ENCODE assay signal across 8 cellular contexts in the genomic region with DNA sequence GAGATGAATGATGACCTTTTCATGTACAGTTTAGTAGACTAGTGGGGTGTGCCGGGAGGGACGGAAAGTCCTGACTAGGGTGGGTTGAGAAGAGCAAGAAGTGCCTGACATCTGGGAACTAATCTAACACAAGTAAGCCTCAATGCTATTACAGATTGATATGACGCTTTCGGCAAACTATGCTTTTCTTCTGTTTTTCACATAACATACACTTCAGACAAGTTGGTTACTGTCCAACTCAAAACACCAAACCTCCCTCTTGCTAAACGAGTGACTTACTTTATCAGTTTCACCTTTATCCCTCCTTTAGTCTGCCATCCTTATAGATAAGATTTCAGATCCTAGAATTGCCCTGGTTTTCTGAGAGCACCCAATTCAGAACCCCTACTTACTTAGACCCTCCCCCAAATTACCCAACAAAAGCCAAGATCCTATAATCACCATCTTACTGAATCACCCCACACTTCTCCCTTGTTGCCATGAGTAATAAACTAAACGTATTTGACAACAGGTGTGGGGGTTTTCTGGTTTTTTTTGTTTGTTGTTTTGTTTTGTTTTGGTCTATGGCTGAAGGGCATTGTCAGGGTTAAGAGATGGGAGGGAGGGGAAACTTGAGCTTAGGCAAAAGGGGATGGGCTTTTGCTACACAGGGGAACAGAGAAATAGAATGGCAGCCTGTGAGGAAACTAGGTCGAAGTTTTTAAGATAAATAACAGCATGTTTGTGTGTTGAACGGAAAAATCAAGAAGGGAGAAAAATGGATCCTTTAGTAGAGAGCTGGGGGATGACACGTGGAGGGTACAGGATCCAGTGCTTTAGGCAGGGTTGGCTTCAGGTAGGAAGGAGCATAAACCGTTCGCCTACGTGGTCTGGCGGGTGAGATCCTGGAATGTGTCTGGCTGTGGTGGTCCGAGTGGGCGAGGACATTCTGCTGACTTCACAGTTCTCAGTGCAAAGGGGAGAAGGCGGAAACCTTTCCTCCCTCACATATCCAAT. TPM values are rescaled to one million over a fixed set of nuclear protein-coding genes. Genes with fewer than 3 reads are reported as not detected.
DNase-seq lines count a peak whose midpoint lies in the region; ATAC-seq, FAIRE-seq and TF ChIP-seq lines count a peak whose summit lies in the region.

No MANE protein-coding gene starts in this region.

- H4K20me1 ChIP-seq in GM12878 (ENCODE audit: control insufficient read depth, insufficient read depth): no peaks in the 10 kb centered on the region

- peak overlapping the region; percentile 59 for H3K4me3 ChIP-seq in A673 (ENCODE audit: low read depth, low read length, poor library complexity, severe bottlenecking)
- H3K4me3 ChIP-seq in HEK293 (ENCODE audit: low read depth, low read length): no peak overlapping the region
- H3K4me3 ChIP-seq in GM12878: peak overlapping the region; percentile 78
- H3K4me3 ChIP-seq in suprapubic skin: peak overlapping the region; percentile 68

- no peaks in the 10 kb centered on the region for H3K4me1 ChIP-seq in A673 (ENCODE audit: insufficient read depth, low read length, poor library complexity, severe bottlenecking)
- H3K4me1 ChIP-seq in HEK293 (ENCODE audit: control insufficient read depth, insufficient read depth, low read length): 0 out of 2 replicates have a peak, but pooled peaks cover 2% of the 10 kb centered on the region
- peaks cover 2% of the 10 kb centered on the region; the same call in 1 of the 2 replicates for H3K4me1 ChIP-seq in GM12878 (ENCODE audit: control insufficient read depth, insufficient read depth, low read length)
- peaks cover 11% of the 10 kb centered on the region for H3K4me1 ChIP-seq in suprapubic skin

- CTCF ChIA-PET in A673 (lab: Charles Lee): no interaction called here
- CTCF ChIA-PET in HEK293 (lab: Yijun Ruan, JAX): interaction anchor here (0.6 kb wide), 1 partner anchor 9 kb away, joined by 3 read pairs; no protein-coding TSS in a partner anchor
- CTCF ChIA-PET in GM12878 (lab: Yijun Ruan, JAX): interaction anchor here (1.4 kb wide), 1 partner anchor 158 kb away, joined by 4 read pairs; no protein-coding TSS in a partner anchor

- peak; percentile 59 for ATAC-seq in GM12878

- in situ Hi-C loops in GM12878 (cut with MboI): no loop called here

- SMC1A ChIA-PET in GM12878 (lab: Charles Lee; ENCODE audit: uncharacterized antibody, unreplicated experiment): no interaction called here

- no TSS peak for BruUV-seq in A673 (replicated peaks; lab: Mats Ljungman, UMichigan)
- no TSS peak for BruUV-seq in GM12878 (replicated peaks; lab: Mats Ljungman, UMichigan)

- TF ChIP-seq EP300 in GM12878 (IDR thresholded peaks at IDR 0.05; ENCODE audit: borderline replicate concordance in 1 of 2, control insufficient read depth in 1 of 2, low read depth in 2 of 2, low read length in 2 of 2) (no peak), suprapubic skin (IDR thresholded peaks at IDR 0.05) (no peak)

- RAD21 ChIA-PET in GM12878 (lab: Charles Lee; ENCODE audit: unreplicated experiment): no interaction called here

- intact Hi-C loops in A673 (cut with micrococcal nuclease; ENCODE audit: unreplicated experiment) (no loop called here), GM12878 (cut with micrococcal nuclease; ENCODE audit: unreplicated experiment) (loop anchor here (5.0 kb wide), 1 partner anchor 36 kb away; a partner anchor contains a TSS)

- TF ChIP-seq POLR2A in GM12878 (IDR thresholded peaks at IDR 0.05; ENCODE audit: low read depth, low read length): peak; percentile 40; the same call in 1 of the 2 replicates
- TF ChIP-seq POLR2A in suprapubic skin (IDR thresholded peaks at IDR 0.05): no peak

- H2AFZ ChIP-seq in GM12878 (ENCODE audit: control insufficient read depth, low read depth, low read length): peak overlapping the region; percentile 85

- TF ChIP-seq RAD21 in GM12878 (IDR thresholded peaks at IDR 0.05; ENCODE audit: insufficient read depth, low read depth, low read length): no peak

- H3K27me3 ChIP-seq in A673 (replicated peaks; ENCODE audit: insufficient read depth, low read depth, low read length, poor library complexity) (no peaks in the 10 kb centered on the region), GM12878 (replicated peaks in 1 of 2; ENCODE audit: control insufficient read depth in 2 of 2, insufficient read depth in 2 of 2, low read length in 1 of 2) (no peaks in the 10 kb centered on the region), suprapubic skin (no peaks in the 10 kb centered on the region)

- peak; percentile 18 for FAIRE-seq in GM12878 (lab: Jason Lieb, UNC)

- peak overlapping the region; percentile 66 for H3K9ac ChIP-seq in GM12878 (ENCODE audit: control insufficient read depth, insufficient read depth, low read length)

- no peak overlapping the region for H3K27ac ChIP-seq in A673 (ENCODE audit: low read depth, low read length, poor library complexity, severe bottlenecking)
- no peak overlapping the region for H3K27ac ChIP-seq in HEK293 (ENCODE audit: extremely low read depth, low read depth, low read length)
- peak overlapping the region; percentile 70 for H3K27ac ChIP-seq in GM12878 (ENCODE audit: control insufficient read depth, insufficient read depth)
- peak overlapping the region; percentile 84 for H3K27ac ChIP-seq in suprapubic skin

- no peak for TF ChIP-seq CTCF in A673 (conservative IDR thresholded peaks at IDR 0.05; ENCODE audit: low read depth, low read length)
- TF ChIP-seq CTCF in HEK293 (tag by site-specific recombination; IDR thresholded peaks at IDR 0.05): no peak
- no peak for TF ChIP-seq CTCF in GM12878 (IDR thresholded peaks at IDR 0.05 in 2 of 3, conservative IDR thresholded peaks at IDR 0.05 in 1 of 3; ENCODE audit: control insufficient read depth in 2 of 3, extremely low read depth in 1 of 3, insufficient read depth in 1 of 3, low read depth in 3 of 3, low read length in 3 of 3)
- no peak for TF ChIP-seq CTCF in suprapubic skin (IDR thresholded peaks at IDR 0.05)

- no peak for DNase-seq in A673 (ENCODE audit: low spot score)
- DNase-seq in GM12878 (ENCODE audit: low read depth, low spot score): no peak
- DNase-seq in kidney glomerular epithelial cell (lab: John Stamatoyannopoulos, UW): peak; percentile 59
- no peak for DNase-seq in suprapubic skin (ENCODE audit: low spot score in 2 of 2)
- no peak for DNase-seq in ureter (ENCODE audit: low spot score)
- DNase-seq in HT-29 (ENCODE audit: low spot score): no peak
- no peak for DNase-seq in stimulated activated CD4-positive, alpha-beta T cell treated with anti-CD3 and anti-CD28 coated beads, Interleukin-4, amount 100 ng/mL, for 24 hours

- H3K36me3 ChIP-seq in A673 (ENCODE audit: insufficient read depth, low read length, poor library complexity, severe bottlenecking) (no peaks in the 10 kb centered on the region), HEK293 (ENCODE audit: control insufficient read depth in 2 of 2, insufficient read depth in 1 of 2, low read length in 2 of 2) (peaks cover 0 to 6% of the 10 kb centered on the region in 2 experiments; a peak in 2 of 3 replicates), GM12878 (ENCODE audit: control insufficient read depth in 2 of 2, insufficient read depth in 2 of 2, low read length in 1 of 2) (no peaks in the 10 kb centered on the region), suprapubic skin (peaks cover 3% of the 10 kb centered on the region)

- 52% methylated on average over 16 of the region's 16 CpGs for WGBS in GM12878 (ENCODE audit: insufficient coverage, insufficient replicate concordance, low lambda C conversion rate, missing lambda C conversion rate)
- 22% methylated on average over 16 of the region's 16 CpGs for WGBS in suprapubic skin

- H3K4me2 ChIP-seq in GM12878 (ENCODE audit: control insufficient read depth, insufficient read depth): peak overlapping the region; percentile 70

- H3K9me3 ChIP-seq in A673 (ENCODE audit: low read depth, low read length, poor library complexity, severe bottlenecking): no peaks in the 10 kb centered on the region
- no peaks in the 10 kb centered on the region for H3K9me3 ChIP-seq in HEK293 (ENCODE audit: control insufficient read depth, insufficient read depth, low read depth, low read length)
- H3K9me3 ChIP-seq in GM12878 (replicated peaks; ENCODE audit: control insufficient read depth, insufficient read depth, low read length): no peaks in the 10 kb centered on the region
- H3K9me3 ChIP-seq in suprapubic skin: no peaks in the 10 kb centered on the region

- POLR2A ChIA-PET in A673 (lab: Charles Lee; ENCODE audit: low non-redundant PET) (no interaction called here), HEK293 (lab: Yijun Ruan, JAX) (interaction anchor here (0.6 to 0.8 kb wide), 4 partner anchors 9 to 1642 kb away, joined by 3 to 4 read pairs (median 3); a partner anchor contains a TSS), GM12878 (lab: Charles Lee) (interaction anchor here (0.5 to 3.9 kb wide), 4 partner anchors 20 to 975 kb away, joined by 3 to 20 read pairs (median 4); a partner anchor contains a TSS)

- H3K79me2 ChIP-seq in GM12878 (ENCODE audit: control insufficient read depth, insufficient read depth, low read length): no peaks in the 10 kb centered on the region

RNA-seq across cellular contexts. Expression of a gene that starts 6.1 kb away (rescaled TPM):
- total RNA-seq in A673 (2021) (355 and 375 TPM in 2 replicates), GM12878 (2014; rRNA removed) (148 and 181 TPM in 2 replicates), GM12878 (2014; rRNA removed; fragmentation: Illumina TruSeq; extraction: Trizol) (142 and 144 TPM in 2 replicates), GM12878 (2021) (288 and 312 TPM in 2 replicates), suprapubic skin (10 to 100 TPM; 78.4 to 92.2 (median 82.4) TPM), ureter (185 TPM)
- 129 and 132 TPM in 2 replicates for total RNA-seq in GM12878 (2013; cell fraction: nucleolus; rRNA removed)
- 218 TPM for polyA plus RNA-seq in GM12878 (2011; ENCODE audit: low read depth)
- polyA plus RNA-seq in GM12878 (2011; rRNA removed) (425 and 442 TPM in 2 replicates), GM12878 (2014; fragmentation: Illumina TruSeq; extraction: Trizol) (358 and 442 TPM in 2 replicates), GM12878 (2014; fragmentation: Nextera tagmentation; extraction: Ambion mirVana) (100 to 1,000 TPM; 813 to 936 TPM), GM12878 (2014; rRNA removed) (290 and 346 TPM in 2 replicates), GM12878 (2016; fragmentation: Nextera tagmentation; extraction: Ambion mirVana) (100 to 1,000 TPM; 540 to 578 TPM)
- 307 and 377 TPM in 2 replicates for polyA plus RNA-seq in GM12878 (2011; cell fraction: cytosol; rRNA removed)
- polyA plus RNA-seq in GM12878 (2011; cell fraction: nucleus; rRNA removed): 151 and 184 TPM in 2 replicates
- 156 and 217 TPM in 2 replicates for polyA plus RNA-seq in GM12878 (2012)
- 195 and 312 TPM in 2 replicates for polyA minus RNA-seq in GM12878 (2011; rRNA and poly(A)+ RNA removed)
- 37.7 and 56.5 TPM in 2 replicates for polyA minus RNA-seq in GM12878 (2011; cell fraction: cytosol; rRNA and poly(A)+ RNA removed)
- polyA minus RNA-seq in GM12878 (2011; cell fraction: nucleus; rRNA and poly(A)+ RNA removed): 42.2 and 49.9 TPM in 2 replicates
- 104 and 112 TPM in 2 replicates for total RNA-seq in HT-29 (2014; rRNA removed; shearing (Covaris generic))

RNA-seq across cellular contexts. Expression of a gene that starts 38.6 kb away (rescaled TPM):
- total RNA-seq in A673 (2021): 54.7 and 68.7 TPM in 2 replicates
- 42.5 and 44.1 TPM in 2 replicates for total RNA-seq in GM12878 (2013; cell fraction: nucleolus; rRNA removed)
- 31.9 and 35.8 TPM in 2 replicates for total RNA-seq in GM12878 (2014; rRNA removed)
- 25.7 and 26.0 TPM in 2 replicates for total RNA-seq in GM12878 (2014; rRNA removed; fragmentation: Illumina TruSeq; extraction: Trizol)
- total RNA-seq in GM12878 (2021): 26.8 and 27.4 TPM in 2 replicates
- polyA plus RNA-seq in GM12878 (2011; ENCODE audit: low read depth): 21.2 TPM
- 54.5 and 85.9 TPM in 2 replicates for polyA plus RNA-seq in GM12878 (2011; rRNA removed)
- polyA plus RNA-seq in GM12878 (2011; cell fraction: cytosol; rRNA removed): 13.2 and 17.9 TPM in 2 replicates
- polyA plus RNA-seq in GM12878 (2011; cell fraction: nucleus; rRNA removed): 16.1 and 16.5 TPM in 2 replicates
- 24.8 and 26.3 TPM in 2 replicates for polyA plus RNA-seq in GM12878 (2012)
- 43.7 and 59.4 TPM in 2 replicates for polyA plus RNA-seq in GM12878 (2014; fragmentation: Illumina TruSeq; extraction: Trizol)
- polyA plus RNA-seq in GM12878 (2014; fragmentation: Nextera tagmentation; extraction: Ambion mirVana): 10 to 100 TPM; 34.0 to 50.5 TPM
- polyA plus RNA-seq in GM12878 (2014; rRNA removed): 27.8 and 28.8 TPM in 2 replicates
- 10 to 100 TPM; 64.6 to 74.3 TPM for polyA plus RNA-seq in GM12878 (2016; fragmentation: Nextera tagmentation; extraction: Ambion mirVana)
- 13.3 and 19.2 TPM in 2 replicates for polyA minus RNA-seq in GM12878 (2011; rRNA and poly(A)+ RNA removed)
- 4.9 and 8.5 TPM in 2 replicates for polyA minus RNA-seq in GM12878 (2011; cell fraction: cytosol; rRNA and poly(A)+ RNA removed)
- polyA minus RNA-seq in GM12878 (2011; cell fraction: nucleus; rRNA and poly(A)+ RNA removed): 8.0 and 11.9 TPM in 2 replicates
- 10 to 100 TPM; 39.3 to 66.9 (median 54.8) TPM for total RNA-seq in suprapubic skin
- 61.5 TPM for total RNA-seq in ureter
- 10.9 and 16.7 TPM in 2 replicates for total RNA-seq in HT-29 (2014; rRNA removed; shearing (Covaris generic))

RNA-seq across cellular contexts. Expression of a gene that starts 59.8 kb away (rescaled TPM):
- total RNA-seq in A673 (2021) (24.1 and 24.9 TPM in 2 replicates), GM12878 (2014; rRNA removed) (6.2 and 8.9 TPM in 2 replicates), GM12878 (2014; rRNA removed; fragmentation: Illumina TruSeq; extraction: Trizol) (13.7 and 13.9 TPM in 2 replicates), GM12878 (2021) (14.1 and 14.4 TPM in 2 replicates), suprapubic skin (10 to 100 TPM; 11.0 to 42.2 (median 14.4) TPM), ureter (33.9 TPM)
- 79.2 and 92.6 TPM in 2 replicates for total RNA-seq in GM12878 (2013; cell fraction: nucleolus; rRNA removed)
- polyA plus RNA-seq in GM12878 (2011; ENCODE audit: low read depth): 12.5 TPM
- polyA plus RNA-seq in GM12878 (2011; rRNA removed) (12.5 and 27.7 TPM in 2 replicates), GM12878 (2014; fragmentation: Illumina TruSeq; extraction: Trizol) (12.5 and 18.2 TPM in 2 replicates), GM12878 (2014; fragmentation: Nextera tagmentation; extraction: Ambion mirVana) (1 to 10 TPM; 5.2 to 5.8 TPM), GM12878 (2014; rRNA removed) (6.0 and 7.6 TPM in 2 replicates), GM12878 (2016; fragmentation: Nextera tagmentation; extraction: Ambion mirVana) (10 to 100 TPM; 18.4 to 18.9 TPM)
- 3.5 and 3.7 TPM in 2 replicates for polyA plus RNA-seq in GM12878 (2011; cell fraction: cytosol; rRNA removed)
- 21.8 and 25.4 TPM in 2 replicates for polyA plus RNA-seq in GM12878 (2011; cell fraction: nucleus; rRNA removed)
- 10.4 and 12.2 TPM in 2 replicates for polyA plus RNA-seq in GM12878 (2012)
- polyA minus RNA-seq in GM12878 (2011; rRNA and poly(A)+ RNA removed): 14.0 and 22.9 TPM in 2 replicates
- polyA minus RNA-seq in GM12878 (2011; cell fraction: cytosol; rRNA and poly(A)+ RNA removed): 3.4 and 6.4 TPM in 2 replicates
- polyA minus RNA-seq in GM12878 (2011; cell fraction: nucleus; rRNA and poly(A)+ RNA removed): 24.5 and 35.5 TPM in 2 replicates
- 2.9 and 4.7 TPM in 2 replicates for total RNA-seq in HT-29 (2014; rRNA removed; shearing (Covaris generic))

Comparison
In these comparisons a context has a peak if more than half of its experiments do, and no peak if none do; other contexts are left out.
1. H3K27ac ChIP-seq: peak in GM12878 (single experiment) and suprapubic skin (single experiment); none in A673 (single experiment) and HEK293 (single experiment).